25 cellular contexts compared by ENCODE assay signal in genomic region chr11:83951521-83951920, GRCh38.
DNase-seq lines count a peak whose midpoint lies in the region; TF ChIP-seq lines count a peak whose summit lies in the region.
"Had no signal": no experiment of that assay in that cellular context is flagged by ENCODE, and none has a peak within 500 bp of the region (broad histone marks: within the 10 kb centered on the region; RNA-seq: fewer than 3 reads in every experiment).

No MANE protein-coding gene starts in this region.

- H2BK5ac ChIP-seq in H9 (ENCODE audit: insufficient read length, low read length), result no peak overlapping the region

- no peak overlapping the region for H2BK120ac ChIP-seq in H9 (ENCODE audit: low read depth, low read length, poor library complexity, severe bottlenecking)

- no peak overlapping the region for H3K23ac ChIP-seq in H9 (ENCODE audit: insufficient read length, low read depth, low read length)

- no peaks in the 10 kb centered on the region for H3K27me3 ChIP-seq in H9 (ENCODE audit: insufficient read depth, low read length)
- H3K27me3 ChIP-seq in neuron (ENCODE audit: insufficient read depth, low read length), result no peaks in the 10 kb centered on the region
- H3K27me3 ChIP-seq: dorsolateral prefrontal cortex, hepatocyte had no signal

- H3K23me2 ChIP-seq in H9 (ENCODE audit: insufficient read length, low read depth, low read length, poor library complexity, severe bottlenecking), result no peaks in the 10 kb centered on the region

- H2BK12ac ChIP-seq in H9 (ENCODE audit: insufficient read length, low read depth, low read length), result no peak overlapping the region

- no peak overlapping the region for H4K5ac ChIP-seq in H9 (ENCODE audit: insufficient read length, low read depth, low read length)

- no CpG with 5 or more reads among the region's 1 CpG for WGBS in H9 (ENCODE audit: extremely low coverage, insufficient read length, low lambda C conversion rate)

- H2BK20ac ChIP-seq in H9 (ENCODE audit: low read depth, low read length, poor library complexity, severe bottlenecking), result no peak overlapping the region

- H4K20me1 ChIP-seq in H9 (ENCODE audit: control insufficient read depth, insufficient read depth, insufficient read length), result no peaks in the 10 kb centered on the region

- no peak overlapping the region for H2AK5ac ChIP-seq in H9 (ENCODE audit: insufficient read length, low read length)

- no peak overlapping the region for H4K8ac ChIP-seq in H9 (replicated peaks; ENCODE audit: insufficient read length, low read depth, low read length)

- H3K4me3 ChIP-seq in neuron (ENCODE audit: low read length), result no peak overlapping the region
- H3K4me3 ChIP-seq: dorsolateral prefrontal cortex, hepatocyte, psoas muscle had no signal

- H2AFZ ChIP-seq in H9 (ENCODE audit: low read length) (no peak overlapping the region), neuron (ENCODE audit: low read depth, low read length) (peak overlapping the region; percentile 18)
- H2AFZ ChIP-seq: hepatocyte had no signal

- no peak overlapping the region for H4K91ac ChIP-seq in H9 (ENCODE audit: insufficient read length, low read depth, low read length)

- H3K9me3 ChIP-seq in H9 (ENCODE audit: control insufficient read depth, low read depth, low read length) (no peaks in the 10 kb centered on the region), neuron (ENCODE audit: low read length) (no peaks in the 10 kb centered on the region)
- H3K9me3 ChIP-seq: psoas muscle had no signal

- H3K9ac ChIP-seq in H9 (ENCODE audit: extremely low read depth, insufficient read length, low read length), result no peak overlapping the region

- TF ChIP-seq CTCF in H9 (conservative IDR thresholded peaks at IDR 0.05), result no peak
- TF ChIP-seq CTCF in endothelial cell (IDR thresholded peaks at IDR 0.05; ENCODE audit: unreplicated experiment), result no peak

- H3K36me3 Mint-ChIP-seq in H9 (ENCODE audit: insufficient read depth in 1 of 3, low read depth in 3 of 3), result peaks cover 0 to 2% (median 0%) of the 10 kb centered on the region in 3 experiments; a peak in 1 of 7 replicates
- H3K36me3 Mint-ChIP-seq in endothelial cell (ENCODE audit: low read depth, unreplicated experiment), result no peaks in the 10 kb centered on the region
- H3K36me3 Mint-ChIP-seq: activated naive CD4-positive, alpha-beta T cell treated with anti-CD3 and anti-CD28 coated beads, Interleukin-2, amount 10 ng/mL, durations not matched to agents 7 days and 5 days; CD8-positive, alpha-beta T cell; stimulated activated memory B cell treated with anti-CD40 and anti-IgM and Interleukin-4, amounts not matched to agents 10 μg/mL and 1 μg/mL and 100 μg/mL, for 72 hours had no signal

- no peak overlapping the region for H2BK15ac ChIP-seq in H9 (ENCODE audit: low read depth, low read length)

- peaks cover 3% of the 10 kb centered on the region; the same call in 1 of the 2 replicates for H3K4me1 ChIP-seq in H9 (ENCODE audit: insufficient read depth, low read length)
- H3K4me1 ChIP-seq in neuron (ENCODE audit: insufficient read depth, low read length), result peaks cover 10% of the 10 kb centered on the region
- H3K4me1 ChIP-seq: psoas muscle had no signal

- no peak overlapping the region for H3K14ac ChIP-seq in H9 (ENCODE audit: insufficient read depth, low read length)

- H3K18ac ChIP-seq in H9 (ENCODE audit: insufficient read length, low read depth, low read length), result no peak overlapping the region

- H3K9me3 Mint-ChIP-seq in H9 (no peaks in the 10 kb centered on the region), endothelial cell (ENCODE audit: unreplicated experiment) (no peaks in the 10 kb centered on the region)
- H3K9me3 Mint-ChIP-seq: activated naive CD4-positive, alpha-beta T cell treated with anti-CD3 and anti-CD28 coated beads, Interleukin-2, amount 10 ng/mL, durations not matched to agents 7 days and 5 days; neural crest cell; stimulated activated memory B cell treated with anti-CD40 and anti-IgM and Interleukin-4, amounts not matched to agents 10 μg/mL and 1 μg/mL and 100 μg/mL, for 72 hours had no signal

- H3K79me2 ChIP-seq in H9 (ENCODE audit: insufficient read depth, low read length), result no peaks in the 10 kb centered on the region
- H3K79me2 ChIP-seq: hepatocyte had no signal

- no peak overlapping the region for H3T11ph ChIP-seq in H9 (ENCODE audit: low read length)

- DNase-seq in H9 (no peak), NCI-H524 (lab: John Stamatoyannopoulos, UW) (peak; percentile 7 to 54), endothelial cell (ENCODE audit: low spot score) (no peak), T-helper 1 cell (no peak)
- no peak for DNase-seq in activated CD4-positive, alpha-beta T cell treated with anti-CD3 and anti-CD28 coated beads, Interleukin-2, amount 50 U/mL, for 48 hours
- DNase-seq in activated CD8-positive, alpha-beta memory T cell treated with anti-CD3 and anti-CD28 coated beads, Interleukin-2, amount 50 U/mL, for 4 hours, result no peak
- DNase-seq: activated CD4-positive, alpha-beta T cell treated with anti-CD3 and anti-CD28 coated beads for 36 hours; activated naive CD4-positive, alpha-beta T cell treated with anti-CD3 and anti-CD28 coated beads, Interleukin-2, amount 10 ng/mL, durations not matched to agents 7 days and 5 days; anterior cingulate cortex; CD8-positive, alpha-beta T cell; dorsolateral prefrontal cortex; foreskin melanocyte; NCI-H1105; NCI-H2081 treated with DMSO at 0.1 percent for 48 hours; NCI-H526 treated with DMSO at 0.1 percent for 48 hours; OCI-M1; psoas muscle; Right ventricle myocardium superior; stimulated activated CD4-positive, alpha-beta T cell treated with anti-CD3 and anti-CD28 coated beads, Interleukin-2, amount 100 ng/mL, for 24 hours; SW 1271 had no signal

- H3K4me1 Mint-ChIP-seq in H9 (peaks cover 21 to 25% of the 10 kb centered on the region in 2 experiments), endothelial cell (ENCODE audit: unreplicated experiment) (peaks cover 12% of the 10 kb centered on the region)
- H3K4me1 Mint-ChIP-seq: activated CD4-positive, alpha-beta T cell treated with anti-CD3 and anti-CD28 coated beads for 36 hours; activated naive CD4-positive, alpha-beta T cell treated with anti-CD3 and anti-CD28 coated beads, Interleukin-2, amount 10 ng/mL, durations not matched to agents 7 days and 5 days; central memory CD8-positive, alpha-beta T cell; neural crest cell; stimulated activated memory B cell treated with anti-CD40 and anti-IgM and Interleukin-4, amounts not matched to agents 10 μg/mL and 1 μg/mL and 100 μg/mL, for 72 hours had no signal

- no peak overlapping the region for H3K4ac ChIP-seq in H9 (ENCODE audit: low read depth, low read length)

- H3K27ac Mint-ChIP-seq in H9, result peak overlapping the region in 2 of 3 experiments; percentile 6 to 8; a peak in 2 of 7 replicates
- H3K27ac Mint-ChIP-seq in endothelial cell (ENCODE audit: unreplicated experiment), result peak overlapping the region; percentile 9
- H3K27ac Mint-ChIP-seq: activated CD4-positive, alpha-beta T cell treated with anti-CD3 and anti-CD28 coated beads for 36 hours; CD8-positive, alpha-beta T cell; stimulated activated memory B cell treated with anti-CD40 and anti-IgM and Interleukin-4, amounts not matched to agents 10 μg/mL and 1 μg/mL and 100 μg/mL, for 72 hours had no signal

- H3K36me3 ChIP-seq in neuron (ENCODE audit: insufficient read depth, low read length), result no peaks in the 10 kb centered on the region

- H3K27ac ChIP-seq in H9 (ENCODE audit: insufficient read length, low read depth, low read length), result no peak overlapping the region
- H3K27ac ChIP-seq: hepatocyte, psoas muscle had no signal

- H3K27me3 Mint-ChIP-seq in H9 (ENCODE audit: low read depth), result no peaks in the 10 kb centered on the region
- no peaks in the 10 kb centered on the region for H3K27me3 Mint-ChIP-seq in endothelial cell (ENCODE audit: unreplicated experiment)
- H3K27me3 Mint-ChIP-seq: activated CD4-positive, alpha-beta T cell treated with anti-CD3 and anti-CD28 coated beads for 36 hours; activated naive CD4-positive, alpha-beta T cell treated with anti-CD3 and anti-CD28 coated beads, Interleukin-2, amount 10 ng/mL, durations not matched to agents 7 days and 5 days; central memory CD8-positive, alpha-beta T cell; stimulated activated memory B cell treated with anti-CD40 and anti-IgM and Interleukin-4, amounts not matched to agents 10 μg/mL and 1 μg/mL and 100 μg/mL, for 72 hours had no signal

- no peak overlapping the region for H3K56ac ChIP-seq in H9 (ENCODE audit: insufficient read length, low read depth, low read length)

- H3K79me1 ChIP-seq in H9 (ENCODE audit: insufficient read depth, low read depth, low read length, poor library complexity, severe bottlenecking), result no peaks in the 10 kb centered on the region

- no peak overlapping the region for H3K4me2 ChIP-seq in H9 (ENCODE audit: insufficient read depth, insufficient read length, low read length)
- H3K4me2 ChIP-seq: hepatocyte had no signal

- H3K4me3 Mint-ChIP-seq in H9 (no peak overlapping the region), endothelial cell (ENCODE audit: unreplicated experiment) (no peak overlapping the region)
- H3K4me3 Mint-ChIP-seq: activated CD4-positive, alpha-beta T cell treated with anti-CD3 and anti-CD28 coated beads for 36 hours; activated naive CD4-positive, alpha-beta T cell treated with anti-CD3 and anti-CD28 coated beads, Interleukin-2, amount 10 ng/mL, durations not matched to agents 7 days and 5 days; CD8-positive, alpha-beta T cell; central memory CD8-positive, alpha-beta T cell; neural crest cell; stimulated activated memory B cell treated with anti-CD40 and anti-IgM and Interleukin-4, amounts not matched to agents 10 μg/mL and 1 μg/mL and 100 μg/mL, for 72 hours had no signal

Comparison
In these comparisons a context has a peak if more than half of its experiments do, and no peak if none do; other contexts are left out.
1. DNase-seq: peak in NCI-H524 (2 of 2); none in H9 (single experiment), endothelial cell (single experiment), T-helper 1 cell (0 of 5), activated CD4-positive, alpha-beta T cell treated with anti-CD3 and anti-CD28 coated beads, Interleukin-2, amount 50 U/mL, for 48 hours (0 of 2) and activated CD8-positive, alpha-beta memory T cell treated with anti-CD3 and anti-CD28 coated beads, Interleukin-2, amount 50 U/mL, for 4 hours (single experiment).